9 cellular contexts compared by ENCODE assay signal in the genomic region with DNA sequence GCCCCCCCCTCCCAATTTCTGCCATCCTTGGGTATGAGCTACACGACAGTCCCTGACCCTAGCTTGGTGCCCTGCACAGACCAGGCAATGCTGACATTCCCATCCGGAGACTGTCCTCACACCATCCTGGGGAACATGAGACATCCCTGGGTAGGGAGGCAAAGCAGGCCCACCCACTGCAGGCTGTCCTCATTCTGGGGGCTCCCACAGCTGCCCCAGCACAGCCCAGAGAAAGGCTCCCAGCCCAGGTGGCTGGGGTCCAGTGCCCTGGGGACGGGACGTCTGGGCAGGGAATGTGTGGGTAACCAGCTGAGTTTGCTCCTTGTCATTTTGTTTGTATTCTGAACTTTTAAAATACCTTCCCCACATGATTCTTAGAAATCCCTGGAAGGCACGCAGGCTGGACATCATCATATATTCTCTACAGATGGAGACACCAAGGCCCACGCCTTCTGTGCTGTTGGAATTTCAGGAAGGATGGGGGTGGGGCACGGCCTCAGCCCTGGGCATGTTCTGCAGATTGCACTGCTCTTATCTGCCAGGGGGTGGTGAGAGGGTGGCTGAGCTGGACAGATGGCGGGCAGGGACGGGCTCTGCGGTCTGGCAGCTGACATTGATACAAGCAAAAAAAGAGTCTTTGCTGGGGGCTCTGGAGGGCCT. TPM values are rescaled to one million over a fixed set of nuclear protein-coding genes. Genes with fewer than 3 reads are reported as not detected.
DNase-seq lines count a peak whose midpoint lies in the region; ATAC-seq, FAIRE-seq and TF ChIP-seq lines count a peak whose summit lies in the region.
"Had no signal": no experiment of that assay in that cellular context is flagged by ENCODE, and none has a peak within 500 bp of the region (broad histone marks: within the 10 kb centered on the region; RNA-seq: fewer than 3 reads in every experiment).

No MANE protein-coding gene starts in this region.

- peaks cover 2% of the 10 kb centered on the region for H4K20me1 ChIP-seq in astrocyte (ENCODE audit: insufficient read depth, low read length)

- peaks cover 7% of the 10 kb centered on the region for H3K4me1 ChIP-seq in astrocyte (ENCODE audit: insufficient read depth, low read length)

- no peak for ATAC-seq in activated naive CD4-positive, alpha-beta T cell treated with anti-CD3 and anti-CD28 coated beads, Interleukin-2, amount 50 U/mL, for 72 hours
- no peak for ATAC-seq in natural killer cell treated with Interleukin-12 subunit alpha and Interleukin-12 subunit beta and Interleukin-15 and Interleukin-18, amount 100 ng/mL, for 72 hours

- H3K36me3 Mint-ChIP-seq in astrocyte (ENCODE audit: low read depth, unreplicated experiment) = peaks cover 21% of the 10 kb centered on the region
- H3K36me3 Mint-ChIP-seq in activated naive CD4-positive, alpha-beta T cell treated with anti-CD3 and anti-CD28 coated beads, Interleukin-2, amount 50 U/mL, for 72 hours = no peaks in the 10 kb centered on the region
- no peaks in the 10 kb centered on the region for H3K36me3 Mint-ChIP-seq in natural killer cell treated with Interleukin-12 subunit alpha and Interleukin-12 subunit beta and Interleukin-15 and Interleukin-18, amount 100 ng/mL, for 72 hours

- H3K9me3 ChIP-seq in astrocyte (ENCODE audit: insufficient read depth, low read depth, low read length) = no peaks in the 10 kb centered on the region
- H3K9me3 ChIP-seq: ovary had no signal

- TF ChIP-seq CTCF in astrocyte (IDR thresholded peaks at IDR 0.05; ENCODE audit: insufficient read depth, low read depth, low read length) (no peak), GM13976 (IDR thresholded peaks at IDR 0.05; ENCODE audit: borderline replicate concordance, control extremely low read depth, extremely low read depth, insufficient read depth, missing control alignments) (no peak)

- no peak overlapping the region for H3K4me3 Mint-ChIP-seq in astrocyte (ENCODE audit: unreplicated experiment)
- no peak overlapping the region for H3K4me3 Mint-ChIP-seq in natural killer cell treated with Interleukin-12 subunit alpha and Interleukin-12 subunit beta and Interleukin-15 and Interleukin-18, amount 100 ng/mL, for 72 hours

- no peak overlapping the region for H3K9ac ChIP-seq in astrocyte (ENCODE audit: low read length)

- H3K27me3 Mint-ChIP-seq in astrocyte (ENCODE audit: low read depth, unreplicated experiment) = peaks cover 16% of the 10 kb centered on the region
- H3K27me3 Mint-ChIP-seq in natural killer cell treated with Interleukin-12 subunit alpha and Interleukin-12 subunit beta and Interleukin-15 and Interleukin-18, amount 100 ng/mL, for 72 hours = no peaks in the 10 kb centered on the region

- in situ Hi-C loops in GM13976 (cut with MboI; ENCODE audit: low sequenced_read_pairs, unreplicated experiment) = no loop called here

- H3K9me3 Mint-ChIP-seq in astrocyte (ENCODE audit: unreplicated experiment) = no peaks in the 10 kb centered on the region
- H3K9me3 Mint-ChIP-seq in activated naive CD4-positive, alpha-beta T cell treated with anti-CD3 and anti-CD28 coated beads, Interleukin-2, amount 50 U/mL, for 72 hours = no peaks in the 10 kb centered on the region
- no peaks in the 10 kb centered on the region for H3K9me3 Mint-ChIP-seq in natural killer cell treated with Interleukin-12 subunit alpha and Interleukin-12 subunit beta and Interleukin-15 and Interleukin-18, amount 100 ng/mL, for 72 hours

- H3K79me2 ChIP-seq in astrocyte (ENCODE audit: insufficient read depth, low read length) = no peaks in the 10 kb centered on the region

- no peak overlapping the region for H2AFZ ChIP-seq in astrocyte (ENCODE audit: low read depth, low read length)

- no peaks in the 10 kb centered on the region for H3K27me3 ChIP-seq in astrocyte (ENCODE audit: insufficient read depth, low read length)
- H3K27me3 ChIP-seq: ovary had no signal

- DNase-seq in AG08395 (ENCODE audit: low spot score) (peak; percentile 79), NCI-H2029 treated with DMSO at 0.1 percent for 48 hours (lab: John Stamatoyannopoulos, UW) (peak; percentile 41), astrocyte (ENCODE audit: low read depth) (peak; percentile 26), iPS-NIHi7 (ENCODE audit: extremely low spot score) (no peak), GM13976 (ENCODE audit: low spot score) (no peak)
- no peak for DNase-seq in activated naive CD4-positive, alpha-beta T cell treated with anti-CD3 and anti-CD28 coated beads, Interleukin-2, amount 50 U/mL, for 72 hours (ENCODE audit: low spot score in 2 of 2)
- DNase-seq in natural killer cell treated with Interleukin-12 subunit alpha and Interleukin-12 subunit beta and Interleukin-15 and Interleukin-18, amount 100 ng/mL, for 72 hours (ENCODE audit: low spot score) = no peak
- DNase-seq: ovary had no signal

- no peaks in the 10 kb centered on the region for H3K4me1 Mint-ChIP-seq in astrocyte (ENCODE audit: low read depth, unreplicated experiment)
- H3K4me1 Mint-ChIP-seq in natural killer cell treated with Interleukin-12 subunit alpha and Interleukin-12 subunit beta and Interleukin-15 and Interleukin-18, amount 100 ng/mL, for 72 hours (ENCODE audit: low read depth in 2 of 2) = no peaks in the 10 kb centered on the region

- no peak overlapping the region for H3K4me3 ChIP-seq in astrocyte (ENCODE audit: insufficient read depth, low read depth, low read length)
- H3K4me3 ChIP-seq: ovary had no signal

- H3K4me2 ChIP-seq in astrocyte (ENCODE audit: low read length) = peak overlapping the region; percentile 3

- no peak overlapping the region for H3K27ac Mint-ChIP-seq in astrocyte (ENCODE audit: unreplicated experiment)
- H3K27ac Mint-ChIP-seq in activated naive CD4-positive, alpha-beta T cell treated with anti-CD3 and anti-CD28 coated beads, Interleukin-2, amount 50 U/mL, for 72 hours = no peak overlapping the region
- no peak overlapping the region for H3K27ac Mint-ChIP-seq in natural killer cell treated with Interleukin-12 subunit alpha and Interleukin-12 subunit beta and Interleukin-15 and Interleukin-18, amount 100 ng/mL, for 72 hours

- no peak overlapping the region for H3K27ac ChIP-seq in astrocyte (ENCODE audit: low read depth, low read length)
- H3K27ac ChIP-seq: ovary had no signal

- FAIRE-seq in astrocyte (lab: Jason Lieb, UNC) = no peak
- FAIRE-seq in islet of Langerhans (lab: Jason Lieb, UNC) = peak; percentile 62

- H3K36me3 ChIP-seq in astrocyte (ENCODE audit: insufficient read depth, low read length) = no peaks in the 10 kb centered on the region
- H3K36me3 ChIP-seq: ovary had no signal

RNA-seq across cellular contexts. Expression of a gene that starts 28.5 kb away (rescaled TPM):
- total RNA-seq in astrocyte = 0.36 TPM in 2 replicates
- 1 to 10 TPM in 1 of 2 donors, under 1 TPM in 1; 0.41 to 1.4 TPM for total RNA-seq in activated naive CD4-positive, alpha-beta T cell treated with anti-CD3 and anti-CD28 coated beads, Interleukin-2, amount 50 U/mL, for 72 hours
- total RNA-seq in natural killer cell treated with Interleukin-12 subunit alpha and Interleukin-12 subunit beta and Interleukin-15 and Interleukin-18, amount 100 ng/mL, for 72 hours = 1 to 10 TPM; 1.9 to 2.6 TPM

RNA-seq across cellular contexts. Expression of a gene that starts 48.1 kb away (rescaled TPM):
- 0.50 and 0.86 TPM in 2 replicates for total RNA-seq in astrocyte
- 10 to 100 TPM; 29.1 to 42.0 TPM for total RNA-seq in activated naive CD4-positive, alpha-beta T cell treated with anti-CD3 and anti-CD28 coated beads, Interleukin-2, amount 50 U/mL, for 72 hours
- 100 to 1,000 TPM in 1 of 2 donors, 10 to 100 TPM in 1; 83.8 to 125 TPM for total RNA-seq in natural killer cell treated with Interleukin-12 subunit alpha and Interleukin-12 subunit beta and Interleukin-15 and Interleukin-18, amount 100 ng/mL, for 72 hours

Comparison
In these comparisons a context has a peak if more than half of its experiments do, and no peak if none do; other contexts are left out.
1. DNase-seq: peak in AG08395 (single experiment), NCI-H2029 treated with DMSO at 0.1 percent for 48 hours (single experiment) and astrocyte (single experiment); none in activated naive CD4-positive, alpha-beta T cell treated with anti-CD3 and anti-CD28 coated beads, Interleukin-2, amount 50 U/mL, for 72 hours (0 of 2), iPS-NIHi7 (single experiment), GM13976 (single experiment) and natural killer cell treated with Interleukin-12 subunit alpha and Interleukin-12 subunit beta and Interleukin-15 and Interleukin-18, amount 100 ng/mL, for 72 hours (single experiment).
2. RNA of a gene that starts 48.1 kb away (total RNA-seq): 83.8 to 125 TPM in natural killer cell treated with Interleukin-12 subunit alpha and Interleukin-12 subunit beta and Interleukin-15 and Interleukin-18, amount 100 ng/mL, for 72 hours and 29.1 to 42.0 TPM in activated naive CD4-positive, alpha-beta T cell treated with anti-CD3 and anti-CD28 coated beads, Interleukin-2, amount 50 U/mL, for 72 hours; 0.50 to 0.86 TPM in astrocyte; every median in the first group is over 10 times any median in the second.